ENCODE assay signal across 25 cellular contexts in the genomic region with DNA sequence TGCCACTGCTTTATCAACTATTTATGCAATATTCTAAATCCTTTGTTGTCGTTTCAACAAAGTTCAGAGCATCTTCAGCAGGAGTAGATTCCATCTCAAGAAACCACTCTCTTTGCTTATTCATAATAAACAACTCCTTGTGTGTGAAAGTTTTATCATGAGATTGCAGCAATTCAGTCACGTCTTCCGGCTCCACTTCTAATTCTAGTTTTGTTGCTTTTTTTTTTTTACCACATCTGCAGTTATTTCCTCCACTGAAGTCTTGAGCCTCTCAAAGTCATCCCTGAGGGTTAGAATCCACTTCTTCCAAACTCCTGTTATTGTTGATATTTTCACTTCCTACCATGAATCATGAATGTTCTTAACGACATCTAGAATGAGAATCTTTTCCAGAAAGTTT.
"Had no signal": no experiment of that assay in that cellular context is flagged by ENCODE, and none has a peak within 500 bp of the region (broad histone marks: within the 10 kb centered on the region; RNA-seq: fewer than 3 reads in every experiment).

No MANE protein-coding gene starts in this region.

- H3K27ac Mint-ChIP-seq: activated naive CD4-positive, alpha-beta T cell treated with anti-CD3 and anti-CD28 coated beads, Interleukin-2, amount 50 U/mL, for 24 hours; activated T-helper 1 cell treated with anti-CD3 and anti-CD28 coated beads, Interleukin-12 subunit alpha, Interleukin-12 subunit beta, Interleukin-2, Interleukin-4 antibody, amounts not matched to agents 30 ng/mL and 10 ng/mL and 1 ng/mL, durations not matched to agents 14 hours and 24 hours and 36 hours; dendritic cell treated with granulocyte-macrophage colony-stimulating factor and Interleukin-4, amounts not matched to agents 40 ng/mL and 50 ng/mL, for 4 days; naive B cell; WTC11 had no signal

- H3K27me3 Mint-ChIP-seq: activated naive CD4-positive, alpha-beta T cell treated with anti-CD3 and anti-CD28 coated beads, Interleukin-2, amount 50 U/mL, for 24 hours had no signal

- H3K9me3 Mint-ChIP-seq: activated naive CD4-positive, alpha-beta T cell treated with anti-CD3 and anti-CD28 coated beads, Interleukin-2, amount 50 U/mL, for 24 hours; activated T-helper 1 cell treated with anti-CD3 and anti-CD28 coated beads, Interleukin-12 subunit alpha, Interleukin-12 subunit beta, Interleukin-2, Interleukin-4 antibody, amounts not matched to agents 30 ng/mL and 10 ng/mL and 1 ng/mL, durations not matched to agents 14 hours and 24 hours and 36 hours; dendritic cell treated with granulocyte-macrophage colony-stimulating factor and Interleukin-4, amounts not matched to agents 40 ng/mL and 50 ng/mL, for 4 days; WTC11 had no signal

- H3K4me3 ChIP-seq: breast epithelium, esophagus muscularis mucosa, ovary, prostate gland, skin epidermis, upper lobe of left lung, vagina had no signal

- ATAC-seq: left ventricle myocardium superior; sciatic nerve; stimulated activated naive CD8-positive, alpha-beta T cell treated with anti-CD3 and anti-CD28 coated beads, Interleukin-15, amount 100 ng/mL, for 72 hours; WTC11 had no signal

- H3K36me3 Mint-ChIP-seq: activated naive CD4-positive, alpha-beta T cell treated with anti-CD3 and anti-CD28 coated beads, Interleukin-2, amount 50 U/mL, for 24 hours; WTC11 had no signal

- DNase-seq: activated CD4-positive, alpha-beta T cell treated with anti-CD3 and anti-CD28 coated beads for 1 hour; activated CD8-positive, alpha-beta memory T cell treated with anti-CD3 and anti-CD28 coated beads, Interleukin-2, amount 50 U/mL, for 4 hours; activated gamma-delta T cell; activated T-cell treated with anti-CD3 and anti-CD28 coated beads, Interleukin-2, amount 50 U/mL, for 1 hour; central memory CD4-positive, alpha-beta T cell; islet precursor cell; left ventricle myocardium superior; naive B cell; ovary; retina; stimulated activated CD4-positive, alpha-beta T cell treated with anti-CD3 and anti-CD28 coated beads, Interleukin-12 subunit alpha, Interleukin-12 subunit beta, amount 100 ng/mL, for 4 hours; stimulated activated CD4-positive, alpha-beta T cell treated with anti-CD3 and anti-CD28 coated beads, Interleukin-4, amount 100 ng/mL, for 1 hour; stimulated activated naive CD8-positive, alpha-beta T cell treated with anti-CD3 and anti-CD28 coated beads, Interleukin-15, amount 100 ng/mL, for 72 hours; substantia nigra; upper lobe of left lung had no signal

- H3K9me3 ChIP-seq: breast epithelium, esophagus muscularis mucosa, ovary, prostate gland, upper lobe of left lung, vagina had no signal

- H3K27ac ChIP-seq: breast epithelium, esophagus muscularis mucosa, ovary, prostate gland, skin epidermis, upper lobe of left lung, vagina had no signal

- H3K36me3 ChIP-seq: breast epithelium, esophagus muscularis mucosa, ovary, prostate gland, upper lobe of left lung, vagina had no signal

- H3K27me3 ChIP-seq: breast epithelium, esophagus muscularis mucosa, ovary, upper lobe of left lung, vagina had no signal

- H3K4me3 Mint-ChIP-seq: activated naive CD4-positive, alpha-beta T cell treated with anti-CD3 and anti-CD28 coated beads, Interleukin-2, amount 50 U/mL, for 24 hours; activated T-helper 1 cell treated with anti-CD3 and anti-CD28 coated beads, Interleukin-12 subunit alpha, Interleukin-12 subunit beta, Interleukin-2, Interleukin-4 antibody, amounts not matched to agents 30 ng/mL and 10 ng/mL and 1 ng/mL, durations not matched to agents 14 hours and 24 hours and 36 hours; dendritic cell treated with granulocyte-macrophage colony-stimulating factor and Interleukin-4, amounts not matched to agents 40 ng/mL and 50 ng/mL, for 4 days; naive B cell; stimulated activated naive CD8-positive, alpha-beta T cell treated with anti-CD3 and anti-CD28 coated beads, Interleukin-15, amount 100 ng/mL, for 72 hours; WTC11 had no signal

- H3K4me1 ChIP-seq: breast epithelium, esophagus muscularis mucosa, prostate gland, upper lobe of left lung had no signal
